Comparison of ENCODE assay signal across 1 cellular context in genomic region chr4:143375326-143376073, GRCh38.
A peak's percentile ranks its signal among the peaks of the same experiment; 100 is the strongest.
TF ChIP-seq lines count a peak whose summit lies in the region.

No MANE protein-coding gene starts in this region.

TF ChIP-seq in HEK293, 187 proteins besides CTCF, POLR2A, EP300 and RAD21 (continued from another document):
- TF ChIP-seq KLF16 (tag by site-specific recombination; IDR thresholded peaks at IDR 0.05): no peak
- TF ChIP-seq ZNF654 (tag by site-specific recombination; IDR thresholded peaks at IDR 0.05; ENCODE audit: low read depth): peak; percentile 39; the same call in 1 of the 2 replicates
